ENCODE assay signal across 8 cellular contexts in the genomic region with DNA sequence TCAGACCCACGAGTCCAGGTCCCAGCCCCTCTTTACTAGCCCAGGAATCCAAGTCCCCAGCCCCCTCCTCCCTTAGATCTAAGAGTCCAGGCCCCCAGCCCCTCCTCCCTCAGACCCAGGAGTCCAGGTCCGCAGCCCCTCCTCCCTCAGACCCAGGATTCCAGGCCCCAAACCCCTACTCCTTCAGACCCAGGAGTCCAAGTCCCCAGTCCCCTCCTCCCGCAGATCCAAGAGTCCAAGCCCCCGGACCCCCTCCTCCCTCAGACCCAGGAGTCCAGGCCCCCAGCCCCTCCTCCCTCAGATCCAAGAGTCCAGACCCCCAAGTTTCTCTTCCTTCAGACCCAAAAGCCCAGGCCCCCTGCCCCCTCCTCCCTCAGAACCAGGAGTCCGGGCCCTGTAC. TPM values are rescaled to one million over a fixed set of nuclear protein-coding genes. Genes with fewer than 3 reads are reported as not detected.
DNase-seq lines count a peak whose midpoint lies in the region; ATAC-seq and TF ChIP-seq lines count a peak whose summit lies in the region.

No MANE protein-coding gene starts in this region.

- intact Hi-C loops in ovary (cut with DNase I): loop anchor here in 1 of 4 donors (10.0 kb wide), 1 partner anchor 340 kb away; a partner anchor contains a TSS

- H3K27ac Mint-ChIP-seq in CD8-positive, alpha-beta memory T cell: peak overlapping the region in 7 of 8 donors; percentile 84 to 95 (median 91)

- ATAC-seq in GM19463 (IDR thresholded peaks at IDR 0.05; ENCODE audit: unreplicated experiment): no peak

- TF ChIP-seq EP300 in ovary (IDR thresholded peaks at IDR 0.05): no peak

- DNase-seq in CD8-positive, alpha-beta memory T cell: no peak
- DNase-seq in SJCRH30 (no peak), ovary (peak in 2 of 5 donors; percentile 54 to 63), HUDEP-2 (lab: John Stamatoyannopoulos, UW; ENCODE audit: unreplicated experiment in 76 of 76) (no peak), NCI-H226 (no peak), NOMO-1 (lab: John Stamatoyannopoulos, UW; ENCODE audit: unreplicated experiment in 2 of 2) (no peak)

- H3K27me3 ChIP-seq in CD8-positive, alpha-beta memory T cell (ENCODE audit: insufficient read depth, low read length, poor library complexity, severe bottlenecking): no peaks in the 10 kb centered on the region
- H3K27me3 ChIP-seq in SJCRH30: no peaks in the 10 kb centered on the region
- H3K27me3 ChIP-seq in esophagus (ENCODE audit: control insufficient read depth in 1 of 2, insufficient read depth in 2 of 2, low read length in 2 of 2): no peaks in the 10 kb centered on the region
- no peaks in the 10 kb centered on the region for H3K27me3 ChIP-seq in ovary

- CTCF ChIA-PET in CD8-positive, alpha-beta memory T cell (lab: Charles Lee): no interaction called here

- H3K4me3 ChIP-seq in CD8-positive, alpha-beta memory T cell (ENCODE audit: low read length): peak overlapping the region; percentile 89
- H3K4me3 ChIP-seq in SJCRH30: peak overlapping the region; percentile 59
- H3K4me3 ChIP-seq in esophagus (ENCODE audit: low read depth in 1 of 2, low read length in 2 of 2): peak overlapping the region; percentile 62 to 72
- H3K4me3 ChIP-seq in ovary: peak overlapping the region; percentile 75

- POLR2A ChIA-PET in CD8-positive, alpha-beta memory T cell (lab: Charles Lee): interaction anchor here (0.6 kb wide), 1 partner anchor 16 kb away, joined by 3 read pairs; no protein-coding TSS in a partner anchor

- H3K4me1 ChIP-seq in CD8-positive, alpha-beta memory T cell (ENCODE audit: insufficient read depth, low read length): peaks cover 27% of the 10 kb centered on the region
- H3K4me1 ChIP-seq in SJCRH30 (peaks cover 6% of the 10 kb centered on the region), esophagus (ENCODE audit: control insufficient read depth in 2 of 2, insufficient read depth in 2 of 2, low read length in 1 of 2) (peaks cover 4 to 10% of the 10 kb centered on the region in 2 donors), ovary (ENCODE audit: insufficient read depth) (peaks cover 10% of the 10 kb centered on the region)

- WGBS in esophagus, 2 donors: 15 to 25% methylated on average over 5 of the region's 5 CpGs
- WGBS in ovary, 3 donors: 13 to 33% (median 18%) methylated on average over 5 of the region's 5 CpGs

- H3K9me3 ChIP-seq in CD8-positive, alpha-beta memory T cell (ENCODE audit: low read length): no peaks in the 10 kb centered on the region
- H3K9me3 ChIP-seq in SJCRH30 (replicated peaks) (no peaks in the 10 kb centered on the region), esophagus (ENCODE audit: control insufficient read depth in 2 of 2, insufficient read depth in 1 of 2, low read depth in 1 of 2, low read length in 1 of 2) (no peaks in the 10 kb centered on the region), ovary (no peaks in the 10 kb centered on the region)

- H3K27me3 Mint-ChIP-seq in CD8-positive, alpha-beta memory T cell: no peaks in the 10 kb centered on the region

- H3K27ac ChIP-seq in CD8-positive, alpha-beta memory T cell (ENCODE audit: low read depth, low read length): peak overlapping the region; percentile 91
- peak overlapping the region; percentile 56 for H3K27ac ChIP-seq in SJCRH30
- H3K27ac ChIP-seq in esophagus (ENCODE audit: low read depth in 2 of 2, low read length in 1 of 2): peak overlapping the region; percentile 91 to 94
- H3K27ac ChIP-seq in ovary: peak overlapping the region; percentile 94 to 96

- H3K36me3 Mint-ChIP-seq in CD8-positive, alpha-beta memory T cell: peaks cover 5 to 25% (median 9%) of the 10 kb centered on the region in 3 donors

- TF ChIP-seq CTCF in ovary (IDR thresholded peaks at IDR 0.05): no peak

- H3K4me3 Mint-ChIP-seq in CD8-positive, alpha-beta memory T cell: peak overlapping the region; percentile 87 to 91 (median 89)

- peaks cover 0 to 3% (median 0%) of the 10 kb centered on the region in 5 donors for H3K9me3 Mint-ChIP-seq in CD8-positive, alpha-beta memory T cell

- no peak for TF ChIP-seq POLR2A in ovary (IDR thresholded peaks at IDR 0.05)

- H3K36me3 ChIP-seq in CD8-positive, alpha-beta memory T cell (ENCODE audit: insufficient read depth, low read length): peaks cover 6% of the 10 kb centered on the region
- H3K36me3 ChIP-seq in SJCRH30 (peaks cover 34% of the 10 kb centered on the region), esophagus (ENCODE audit: control insufficient read depth in 2 of 2, insufficient read depth in 2 of 2, low read length in 1 of 2) (no peaks in the 10 kb centered on the region), ovary (no peaks in the 10 kb centered on the region)

- H3K4me1 Mint-ChIP-seq in CD8-positive, alpha-beta memory T cell: peaks cover 27 to 38% (median 35%) of the 10 kb centered on the region in 3 donors

RNA-seq across cellular contexts. Expression of a gene that starts 11.5 kb away (rescaled TPM):
- 1 to 10 TPM; 3.1 to 3.3 TPM for total RNA-seq in CD8-positive, alpha-beta memory T cell
- polyA plus RNA-seq in CD8-positive, alpha-beta memory T cell: 2.2 TPM
- 3.2 and 10.9 TPM in 2 replicates for total RNA-seq in SJCRH30 (2014; rRNA removed; shearing (Covaris generic))
- polyA plus RNA-seq in esophagus: 10 to 100 TPM in 1 of 2 donors, 1 to 10 TPM in 1; 4.4 to 14.0 TPM
- total RNA-seq in ovary: 10 to 100 TPM; 30.3 to 93.2 (median 50.3) TPM
- polyA plus RNA-seq in ovary: 10 to 100 TPM in 1 of 2 donors, 1 to 10 TPM in 1; 6.4 to 27.4 TPM

RNA-seq across cellular contexts. Expression of a gene that starts 19.2 kb away (rescaled TPM):
- not detected for total RNA-seq in CD8-positive, alpha-beta memory T cell
- polyA plus RNA-seq in CD8-positive, alpha-beta memory T cell: not detected
- 0.23 TPM in 1 of 2 replicates, not detected in the other for total RNA-seq in SJCRH30 (2014; rRNA removed; shearing (Covaris generic))
- polyA plus RNA-seq in esophagus: under 1 TPM; 0.01 to 0.04 TPM
- 100 to 1,000 TPM in 1 of 7 donors, 10 to 100 TPM in 3, 1 to 10 TPM in 3; 1.8 to 385 (median 15.3) TPM for total RNA-seq in ovary
- polyA plus RNA-seq in ovary: 1 to 10 TPM; 1.0 to 7.5 TPM

RNA-seq across cellular contexts. Expression of a gene that starts 47.1 kb away (rescaled TPM):
- not detected for total RNA-seq in CD8-positive, alpha-beta memory T cell
- polyA plus RNA-seq in CD8-positive, alpha-beta memory T cell: not detected
- not detected in 2 replicates for total RNA-seq in SJCRH30 (2014; rRNA removed; shearing (Covaris generic))
- under 1 TPM; 0.49 to 1.00 TPM for polyA plus RNA-seq in esophagus
- 10 to 100 TPM in 1 of 7 donors, 1 to 10 TPM in 6; 1.8 to 18.2 (median 3.6) TPM for total RNA-seq in ovary
- polyA plus RNA-seq in ovary: 10 to 100 TPM in 1 of 2 donors, 1 to 10 TPM in 1; 1.1 to 11.0 TPM

RNA-seq across cellular contexts. Expression of a gene that starts 56.4 kb away (rescaled TPM):
- total RNA-seq in CD8-positive, alpha-beta memory T cell: not detected
- polyA plus RNA-seq in CD8-positive, alpha-beta memory T cell: not detected
- total RNA-seq in SJCRH30 (2014; rRNA removed; shearing (Covaris generic)): not detected in 2 replicates
- polyA plus RNA-seq in esophagus: under 1 TPM; 0.04 to 0.12 TPM
- 1 to 10 TPM in 3 of 7 donors, under 1 TPM in 4; 0.23 to 2.4 (median 0.95) TPM for total RNA-seq in ovary
- 1 to 10 TPM in 1 of 2 donors, under 1 TPM in 1; 0.21 to 1.1 TPM for polyA plus RNA-seq in ovary

RNA-seq across cellular contexts. Expression of a gene that starts 58.0 kb away (rescaled TPM):
- total RNA-seq in CD8-positive, alpha-beta memory T cell: under 1 TPM; 0.33 to 0.35 TPM
- not detected for polyA plus RNA-seq in CD8-positive, alpha-beta memory T cell
- not detected in 2 replicates for total RNA-seq in SJCRH30 (2014; rRNA removed; shearing (Covaris generic))
- under 1 TPM; 0.11 to 0.26 TPM for polyA plus RNA-seq in esophagus
- 1 to 10 TPM in 3 of 7 donors, under 1 TPM in 3, not detected in 1; 0.11 to 4.1 (median 1.0) TPM for total RNA-seq in ovary
- under 1 TPM in 1 of 2 donors, not detected in 1; 0.27 TPM for polyA plus RNA-seq in ovary
